ENCODE assay signal across 1 cellular context in the genomic region with DNA sequence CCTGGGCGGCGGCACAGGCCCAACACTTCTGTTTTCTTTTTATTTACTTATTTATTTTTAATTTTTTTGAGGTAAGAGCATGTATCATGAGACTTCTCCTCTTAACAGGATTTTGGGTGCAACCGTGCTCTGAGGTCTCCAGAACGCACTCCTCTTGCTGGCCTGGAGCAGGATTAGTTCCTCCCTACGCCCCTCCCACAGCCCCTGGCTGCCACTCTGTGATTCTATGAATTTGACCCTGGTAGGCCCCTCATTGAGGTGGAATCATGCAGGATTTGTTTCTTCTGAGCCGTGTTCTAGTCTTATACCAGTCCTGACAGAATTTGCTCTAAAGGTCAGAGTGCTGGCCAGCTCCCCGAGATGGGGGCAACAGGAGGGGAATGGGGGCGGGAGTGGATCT.
TF ChIP-seq lines count a peak whose summit lies in the region.

No MANE protein-coding gene starts in this region.

TF ChIP-seq in GM23338, 12 proteins besides CTCF, POLR2A, EP300 and RAD21 (continued from another document):
- TF ChIP-seq, protein P1, sequence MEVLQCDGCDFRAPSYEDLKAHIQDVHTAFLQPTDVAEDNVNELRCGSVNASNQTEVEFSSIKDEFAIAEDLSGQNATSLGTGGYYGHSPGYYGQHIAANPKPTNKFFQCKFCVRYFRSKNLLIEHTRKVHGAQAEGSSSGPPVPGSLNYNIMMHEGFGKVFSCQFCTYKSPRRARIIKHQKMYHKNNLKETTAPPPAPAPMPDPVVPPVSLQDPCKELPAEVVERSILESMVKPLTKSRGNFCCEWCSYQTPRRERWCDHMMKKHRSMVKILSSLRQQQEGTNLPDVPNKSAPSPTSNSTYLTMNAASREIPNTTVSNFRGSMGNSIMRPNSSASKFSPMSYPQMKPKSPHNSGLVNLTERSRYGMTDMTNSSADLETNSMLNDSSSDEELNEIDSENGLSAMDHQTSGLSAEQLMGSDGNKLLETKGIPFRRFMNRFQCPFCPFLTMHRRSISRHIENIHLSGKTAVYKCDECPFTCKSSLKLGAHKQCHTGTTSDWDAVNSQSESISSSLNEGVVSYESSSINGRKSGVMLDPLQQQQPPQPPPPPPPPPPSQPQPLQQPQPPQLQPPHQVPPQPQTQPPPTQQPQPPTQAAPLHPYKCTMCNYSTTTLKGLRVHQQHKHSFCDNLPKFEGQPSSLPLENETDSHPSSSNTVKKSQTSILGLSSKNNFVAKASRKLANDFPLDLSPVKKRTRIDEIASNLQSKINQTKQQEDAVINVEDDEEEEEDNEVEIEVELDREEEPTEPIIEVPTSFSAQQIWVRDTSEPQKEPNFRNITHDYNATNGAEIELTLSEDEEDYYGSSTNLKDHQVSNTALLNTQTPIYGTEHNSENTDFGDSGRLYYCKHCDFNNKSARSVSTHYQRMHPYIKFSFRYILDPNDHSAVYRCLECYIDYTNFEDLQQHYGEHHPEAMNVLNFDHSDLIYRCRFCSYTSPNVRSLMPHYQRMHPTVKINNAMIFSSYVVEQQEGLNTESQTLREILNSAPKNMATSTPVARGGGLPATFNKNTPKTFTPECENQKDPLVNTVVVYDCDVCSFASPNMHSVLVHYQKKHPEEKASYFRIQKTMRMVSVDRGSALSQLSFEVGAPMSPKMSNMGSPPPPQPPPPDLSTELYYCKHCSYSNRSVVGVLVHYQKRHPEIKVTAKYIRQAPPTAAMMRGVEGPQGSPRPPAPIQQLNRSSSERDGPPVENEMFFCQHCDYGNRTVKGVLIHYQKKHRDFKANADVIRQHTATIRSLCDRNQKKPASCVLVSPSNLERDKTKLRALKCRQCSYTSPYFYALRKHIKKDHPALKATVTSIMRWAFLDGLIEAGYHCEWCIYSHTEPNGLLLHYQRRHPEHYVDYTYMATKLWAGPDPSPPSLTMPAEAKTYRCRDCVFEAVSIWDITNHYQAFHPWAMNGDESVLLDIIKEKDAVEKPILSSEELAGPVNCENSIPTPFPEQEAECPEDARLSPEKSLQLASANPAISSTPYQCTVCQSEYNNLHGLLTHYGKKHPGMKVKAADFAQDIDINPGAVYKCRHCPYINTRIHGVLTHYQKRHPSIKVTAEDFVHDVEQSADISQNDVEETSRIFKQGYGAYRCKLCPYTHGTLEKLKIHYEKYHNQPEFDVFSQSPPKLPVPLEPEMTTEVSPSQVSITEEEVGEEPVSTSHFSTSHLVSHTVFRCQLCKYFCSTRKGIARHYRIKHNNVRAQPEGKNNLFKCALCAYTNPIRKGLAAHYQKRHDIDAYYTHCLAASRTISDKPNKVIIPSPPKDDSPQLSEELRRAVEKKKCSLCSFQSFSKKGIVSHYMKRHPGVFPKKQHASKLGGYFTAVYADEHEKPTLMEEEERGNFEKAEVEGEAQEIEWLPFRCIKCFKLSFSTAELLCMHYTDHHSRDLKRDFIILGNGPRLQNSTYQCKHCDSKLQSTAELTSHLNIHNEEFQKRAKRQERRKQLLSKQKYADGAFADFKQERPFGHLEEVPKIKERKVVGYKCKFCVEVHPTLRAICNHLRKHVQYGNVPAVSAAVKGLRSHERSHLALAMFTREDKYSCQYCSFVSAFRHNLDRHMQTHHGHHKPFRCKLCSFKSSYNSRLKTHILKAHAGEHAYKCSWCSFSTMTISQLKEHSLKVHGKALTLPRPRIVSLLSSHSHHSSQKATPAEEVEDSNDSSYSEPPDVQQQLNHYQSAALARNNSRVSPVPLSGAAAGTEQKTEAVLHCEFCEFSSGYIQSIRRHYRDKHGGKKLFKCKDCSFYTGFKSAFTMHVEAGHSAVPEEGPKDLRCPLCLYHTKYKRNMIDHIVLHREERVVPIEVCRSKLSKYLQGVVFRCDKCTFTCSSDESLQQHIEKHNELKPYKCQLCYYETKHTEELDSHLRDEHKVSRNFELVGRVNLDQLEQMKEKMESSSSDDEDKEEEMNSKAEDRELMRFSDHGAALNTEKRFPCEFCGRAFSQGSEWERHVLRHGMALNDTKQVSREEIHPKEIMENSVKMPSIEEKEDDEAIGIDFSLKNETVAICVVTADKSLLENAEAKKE (CRISPR knock-in tag; IDR thresholded peaks at IDR 0.05), result no peak
